In genomic region chr5:142301487-142302035, GRCh38 we compare ENCODE assay signal across 16 cellular contexts. TPM values are rescaled to one million over a fixed set of nuclear protein-coding genes. Genes with fewer than 3 reads are reported as not detected.
DNase-seq lines count a peak whose midpoint lies in the region; TF ChIP-seq lines count a peak whose summit lies in the region.
"Had no signal": no experiment of that assay in that cellular context is flagged by ENCODE, and none has a peak within 500 bp of the region (broad histone marks: within the 10 kb centered on the region; RNA-seq: fewer than 3 reads in every experiment).

No MANE protein-coding gene starts in this region.

- CTCF ChIA-PET in activated naive CD4-positive, alpha-beta T cell treated with anti-CD3 and anti-CD28 coated beads, Interleukin-2, amount 10 ng/mL, durations not matched to agents 7 days and 5 days (lab: Charles Lee) = no interaction called here

- no peak overlapping the region for H3K27ac Mint-ChIP-seq in activated naive CD4-positive, alpha-beta T cell treated with anti-CD3 and anti-CD28 coated beads, Interleukin-2, amount 10 ng/mL, durations not matched to agents 7 days and 5 days
- H3K27ac Mint-ChIP-seq in immature natural killer cell = peak overlapping the region in 2 of 6 donors; percentile 12 to 54
- no peak overlapping the region for H3K27ac Mint-ChIP-seq in T-helper 2 cell treated with Interferon-gamma antibody and Interleukin-4, amounts not matched to agents 5 μg/mL and 100 μg/mL, for 36 hours
- H3K27ac Mint-ChIP-seq: CD4-positive, CD25-positive, alpha-beta regulatory T cell had no signal

- H3K9me3 Mint-ChIP-seq in activated naive CD4-positive, alpha-beta T cell treated with anti-CD3 and anti-CD28 coated beads, Interleukin-2, amount 10 ng/mL, durations not matched to agents 7 days and 5 days = no peaks in the 10 kb centered on the region
- H3K9me3 Mint-ChIP-seq in immature natural killer cell = no peaks in the 10 kb centered on the region
- H3K9me3 Mint-ChIP-seq in T-helper 2 cell treated with Interferon-gamma antibody and Interleukin-4, amounts not matched to agents 5 μg/mL and 100 μg/mL, for 36 hours = no peaks in the 10 kb centered on the region
- H3K9me3 Mint-ChIP-seq: CD4-positive, CD25-positive, alpha-beta regulatory T cell had no signal

- peak; percentile 30 for DNase-seq in activated naive CD4-positive, alpha-beta T cell treated with anti-CD3 and anti-CD28 coated beads, Interleukin-2, amount 10 ng/mL, durations not matched to agents 7 days and 5 days
- DNase-seq in activated naive CD4-positive, alpha-beta T cell (lab: John Stamatoyannopoulos, UW) = no peak
- DNase-seq in SW480 (ENCODE audit: low spot score) (peak; percentile 91), immature natural killer cell (peak; percentile 23 to 52 (median 49)), transverse colon (peak; percentile 80), NCI-H1694 (lab: John Stamatoyannopoulos, UW) (no peak)
- no peak for DNase-seq in T-helper 2 cell treated with Interferon-gamma antibody and Interleukin-4, amounts not matched to agents 5 μg/mL and 100 μg/mL, for 36 hours (ENCODE audit: low spot score)
- DNase-seq: ACHN; CD4-positive, CD25-positive, alpha-beta regulatory T cell; DMS53; NCI-H1417; NCI-H2029; NCI-H2171 treated with DMSO at 0.1 percent for 48 hours; NCI-H510A; RPMI8226 had no signal

- no peaks in the 10 kb centered on the region for H3K36me3 Mint-ChIP-seq in activated naive CD4-positive, alpha-beta T cell treated with anti-CD3 and anti-CD28 coated beads, Interleukin-2, amount 10 ng/mL, durations not matched to agents 7 days and 5 days
- H3K36me3 Mint-ChIP-seq in immature natural killer cell = no peaks in the 10 kb centered on the region
- H3K36me3 Mint-ChIP-seq in T-helper 2 cell treated with Interferon-gamma antibody and Interleukin-4, amounts not matched to agents 5 μg/mL and 100 μg/mL, for 36 hours (ENCODE audit: low read depth) = no peaks in the 10 kb centered on the region
- H3K36me3 Mint-ChIP-seq: CD4-positive, CD25-positive, alpha-beta regulatory T cell had no signal

- 24 to 44% methylated on average over 5 to 7 of the region's 7 CpGs for WGBS in transverse colon (ENCODE audit: low coverage in 1 of 2), 2 donors

- TF ChIP-seq CTCF in transverse colon (IDR thresholded peaks at IDR 0.05) = no peak

- peaks cover 13% of the 10 kb centered on the region for H3K4me1 Mint-ChIP-seq in activated naive CD4-positive, alpha-beta T cell treated with anti-CD3 and anti-CD28 coated beads, Interleukin-2, amount 10 ng/mL, durations not matched to agents 7 days and 5 days
- H3K4me1 Mint-ChIP-seq in immature natural killer cell = peaks cover 18 to 19% of the 10 kb centered on the region in 2 donors
- H3K4me1 Mint-ChIP-seq in T-helper 2 cell treated with Interferon-gamma antibody and Interleukin-4, amounts not matched to agents 5 μg/mL and 100 μg/mL, for 36 hours (ENCODE audit: low read depth) = peaks cover 7% of the 10 kb centered on the region

- TF ChIP-seq POLR2A in transverse colon (IDR thresholded peaks at IDR 0.05) = no peak

- no peak overlapping the region for H3K4me3 ChIP-seq in transverse colon

- peak overlapping the region; percentile 51 to 78 (median 56) for H3K27ac ChIP-seq in transverse colon

- in situ Hi-C loops in transverse colon (cut with MboI; ENCODE audit: low pct_ligation_motif_present in 1 of 4, low pct_unique_long_range_greater_than_20kb in 1 of 4, low sequenced_read_pairs in 3 of 4) = no loop called here

- no peak for TF ChIP-seq EP300 in transverse colon (IDR thresholded peaks at IDR 0.05; ENCODE audit: low read depth)

- H3K36me3 ChIP-seq in transverse colon = no peaks in the 10 kb centered on the region

- H3K9me3 ChIP-seq in transverse colon = no peaks in the 10 kb centered on the region

- H3K4me3 Mint-ChIP-seq in activated naive CD4-positive, alpha-beta T cell treated with anti-CD3 and anti-CD28 coated beads, Interleukin-2, amount 10 ng/mL, durations not matched to agents 7 days and 5 days = no peak overlapping the region
- H3K4me3 Mint-ChIP-seq in immature natural killer cell = peak overlapping the region in 3 of 5 donors; percentile 23 to 37 (median 28)
- no peak overlapping the region for H3K4me3 Mint-ChIP-seq in T-helper 2 cell treated with Interferon-gamma antibody and Interleukin-4, amounts not matched to agents 5 μg/mL and 100 μg/mL, for 36 hours

- H3K27me3 Mint-ChIP-seq in activated naive CD4-positive, alpha-beta T cell treated with anti-CD3 and anti-CD28 coated beads, Interleukin-2, amount 10 ng/mL, durations not matched to agents 7 days and 5 days = peaks cover 16% of the 10 kb centered on the region
- peaks cover 3 to 6% (median 6%) of the 10 kb centered on the region in 3 donors for H3K27me3 Mint-ChIP-seq in immature natural killer cell (ENCODE audit: low read depth in 3 of 3)
- peaks cover 4% of the 10 kb centered on the region for H3K27me3 Mint-ChIP-seq in T-helper 2 cell treated with Interferon-gamma antibody and Interleukin-4, amounts not matched to agents 5 μg/mL and 100 μg/mL, for 36 hours (ENCODE audit: low read depth)

- no peaks in the 10 kb centered on the region for H3K27me3 ChIP-seq in transverse colon

- peaks cover 5 to 63% (median 36%) of the 10 kb centered on the region in 4 donors for H3K4me1 ChIP-seq in transverse colon

- intact Hi-C loops in transverse colon (cut with DNase I; ENCODE audit: low total_unique reads) = no loop called here

RNA-seq across cellular contexts. Expression of gene SPRY4, which starts 23.3 kb away (rescaled TPM):
- polyA plus RNA-seq in immature natural killer cell = not detected
- 10 to 100 TPM in 3 of 4 donors, 1 to 10 TPM in 1; 8.2 to 19.3 (median 15.7) TPM for total RNA-seq in transverse colon
- total RNA-seq: OCI-LY7 had no signal
- polyA plus RNA-seq: CD4-positive, CD25-positive, alpha-beta regulatory T cell had no signal

Comparison
In these comparisons a context has a peak if more than half of its experiments do, and no peak if none do; other contexts are left out.
1. DNase-seq: peak in activated naive CD4-positive, alpha-beta T cell treated with anti-CD3 and anti-CD28 coated beads, Interleukin-2, amount 10 ng/mL, durations not matched to agents 7 days and 5 days (single experiment), SW480 (single experiment), immature natural killer cell (3 of 3) and transverse colon (single experiment); none in activated naive CD4-positive, alpha-beta T cell (0 of 4), NCI-H1694 (single experiment) and T-helper 2 cell treated with Interferon-gamma antibody and Interleukin-4, amounts not matched to agents 5 μg/mL and 100 μg/mL, for 36 hours (single experiment).
2. H3K4me3 Mint-ChIP-seq: peak in immature natural killer cell (3 of 5); none in activated naive CD4-positive, alpha-beta T cell treated with anti-CD3 and anti-CD28 coated beads, Interleukin-2, amount 10 ng/mL, durations not matched to agents 7 days and 5 days (single experiment) and T-helper 2 cell treated with Interferon-gamma antibody and Interleukin-4, amounts not matched to agents 5 μg/mL and 100 μg/mL, for 36 hours (single experiment).